In genomic region chr13:30869491-30869890, GRCh38 we compare ENCODE assay signal across 15 cellular contexts. TPM values are rescaled to one million over a fixed set of nuclear protein-coding genes. Genes with fewer than 3 reads are reported as not detected.
A peak's percentile ranks its signal among the peaks of the same experiment; 100 is the strongest.
DNase-seq lines count a peak whose midpoint lies in the region; ATAC-seq and TF ChIP-seq lines count a peak whose summit lies in the region.
"Had no signal": no experiment of that assay in that cellular context is flagged by ENCODE, and none has a peak within 500 bp of the region (broad histone marks: within the 10 kb centered on the region; RNA-seq: fewer than 3 reads in every experiment).

No MANE protein-coding gene starts in this region.

- no peaks in the 10 kb centered on the region for H3K27me3 ChIP-seq in neural progenitor cell
- H3K27me3 ChIP-seq in transverse colon = no peaks in the 10 kb centered on the region

- H3K4me1 Mint-ChIP-seq in neural progenitor cell (peaks cover 71% of the 10 kb centered on the region), T-cell (peaks cover 0 to 7% (median 4%) of the 10 kb centered on the region in 3 donors)

- ATAC-seq in T-cell (replicated peaks in 1 of 4) (no peak), left lobe of liver (no peak), HG02678 (IDR thresholded peaks at IDR 0.05; ENCODE audit: unreplicated experiment) (no peak), HG02970 (IDR thresholded peaks at IDR 0.05; ENCODE audit: low FRiP score, unreplicated experiment) (no peak)

- intact Hi-C loops in transverse colon (cut with DNase I; ENCODE audit: low total_unique reads) = no loop called here

- H3F3A ChIP-seq in neural progenitor cell (ENCODE audit: low read depth) = peaks cover 16% of the 10 kb centered on the region

- H3K27me3 Mint-ChIP-seq in neural progenitor cell (ENCODE audit: insufficient read depth, low read depth) (peaks cover 7% of the 10 kb centered on the region), T-cell (peaks cover 9 to 15% of the 10 kb centered on the region in 2 donors)

- no peaks in the 10 kb centered on the region for H4K20me1 ChIP-seq in neural progenitor cell (ENCODE audit: low read depth)

- H3K27ac Mint-ChIP-seq in neural progenitor cell (peak overlapping the region; percentile 59), T-cell (no peak overlapping the region)
- H3K27ac Mint-ChIP-seq: activated CD4-positive, alpha-beta T cell treated with anti-CD3 and anti-CD28 coated beads, Interleukin-2, amount 10 ng/mL, durations not matched to agents 7 days and 5 days; stimulated activated naive CD8-positive, alpha-beta T cell treated with anti-CD3 and anti-CD28 coated beads, Interleukin-15, Interleukin-2, amounts not matched to agents 100 ng/mL and 50 ng/mL, for 24 hours had no signal

- H3K4me1 ChIP-seq in neural progenitor cell (peaks cover 26% of the 10 kb centered on the region), transverse colon (peaks cover 12 to 35% (median 15%) of the 10 kb centered on the region in 4 donors)

- TF ChIP-seq POLR2A in transverse colon (IDR thresholded peaks at IDR 0.05) = no peak

- 67 to 73% methylated on average over 7 of the region's 7 CpGs for WGBS in transverse colon (ENCODE audit: low coverage in 1 of 2), 2 donors

- H3K9me3 Mint-ChIP-seq in neural progenitor cell (no peaks in the 10 kb centered on the region), T-cell (no peaks in the 10 kb centered on the region)
- H3K9me3 Mint-ChIP-seq: activated CD4-positive, alpha-beta T cell treated with anti-CD3 and anti-CD28 coated beads, Interleukin-2, amount 10 ng/mL, durations not matched to agents 7 days and 5 days; stimulated activated naive CD8-positive, alpha-beta T cell treated with anti-CD3 and anti-CD28 coated beads, Interleukin-15, Interleukin-2, amounts not matched to agents 100 ng/mL and 50 ng/mL, for 24 hours had no signal

- H3K4me3 ChIP-seq in neural progenitor cell (no peak overlapping the region), transverse colon (no peak overlapping the region)

- TF ChIP-seq CTCF in neural progenitor cell (IDR thresholded peaks at IDR 0.05) (no peak), transverse colon (IDR thresholded peaks at IDR 0.05) (no peak)

- no peaks in the 10 kb centered on the region for H3K79me2 ChIP-seq in neural progenitor cell (ENCODE audit: low read depth)

- H2AFZ ChIP-seq in neural progenitor cell (replicated peaks) = no peak overlapping the region

- no peaks in the 10 kb centered on the region for H3K9me3 ChIP-seq in neural progenitor cell (ENCODE audit: low read depth)
- H3K9me3 ChIP-seq in transverse colon = no peaks in the 10 kb centered on the region
- H3K9me3 ChIP-seq: Caco-2 had no signal

- H3K36me3 ChIP-seq in neural progenitor cell (no peaks in the 10 kb centered on the region), transverse colon (no peaks in the 10 kb centered on the region)

- H3K9ac ChIP-seq in neural progenitor cell = no peak overlapping the region

- in situ Hi-C loops in transverse colon (cut with MboI; ENCODE audit: low pct_ligation_motif_present in 1 of 4, low pct_unique_long_range_greater_than_20kb in 1 of 4, low sequenced_read_pairs in 3 of 4) = no loop called here

- DNase-seq in RPMI7951 (ENCODE audit: low read depth) (peak; percentile 29), fibroblast of gingiva (ENCODE audit: low read depth) (peak; percentile 56), neural progenitor cell (ENCODE audit: low spot score) (no peak), transverse colon (no peak), T-cell (no peak), left lobe of liver (ENCODE audit: low spot score) (no peak)
- DNase-seq: activated CD4-positive, alpha-beta T cell treated with anti-CD3 and anti-CD28 coated beads, Interleukin-2, amount 10 ng/mL, durations not matched to agents 7 days and 5 days; Caco-2; cortex of kidney; NCI-H187; stimulated activated CD4-positive, alpha-beta T cell treated with anti-CD3 and anti-CD28 coated beads, Interleukin-4, amount 100 ng/mL, for 24 hours had no signal

- H3K4me3 Mint-ChIP-seq in neural progenitor cell = no peak overlapping the region
- H3K4me3 Mint-ChIP-seq in T-cell = no peak overlapping the region
- H3K4me3 Mint-ChIP-seq: activated CD4-positive, alpha-beta T cell treated with anti-CD3 and anti-CD28 coated beads, Interleukin-2, amount 10 ng/mL, durations not matched to agents 7 days and 5 days; stimulated activated naive CD8-positive, alpha-beta T cell treated with anti-CD3 and anti-CD28 coated beads, Interleukin-15, Interleukin-2, amounts not matched to agents 100 ng/mL and 50 ng/mL, for 24 hours had no signal

- H3K4me2 ChIP-seq in neural progenitor cell = no peak overlapping the region

- CTCF ChIA-PET in T-cell (lab: Charles Lee) = interaction anchor here in 1 of 2 donors (0.5 to 1.1 kb wide), 2 partner anchors 11 to 179 kb away, joined by 3 to 6 read pairs; no protein-coding TSS in a partner anchor

- no peak overlapping the region for H3K27ac ChIP-seq in neural progenitor cell
- H3K27ac ChIP-seq in transverse colon = peak overlapping the region; percentile 73 to 81 (median 80)

- POLR2A ChIA-PET in T-cell (lab: Charles Lee) = interaction anchor here in 1 of 2 donors (0.5 kb wide), 1 partner anchor 27 kb away, joined by 3 read pairs; no protein-coding TSS in a partner anchor

- H3K36me3 Mint-ChIP-seq in neural progenitor cell (no peaks in the 10 kb centered on the region), T-cell (no peaks in the 10 kb centered on the region)

- no peak for TF ChIP-seq EP300 in transverse colon (IDR thresholded peaks at IDR 0.05; ENCODE audit: low read depth)

RNA-seq across cellular contexts. Expression of gene MEDAG, which starts 36.6 kb away (rescaled TPM):
- 18.0 and 21.0 TPM in 2 replicates for total RNA-seq in RPMI7951 (2014; rRNA removed; shearing (Covaris generic))
- 0.06 TPM in 1 of 2 replicates, not detected in the other for total RNA-seq in neural progenitor cell (ENCODE audit: low replicate concordance)
- 10 to 100 TPM in 2 of 4 donors, 1 to 10 TPM in 2; 5.4 to 30.8 (median 10.0) TPM for total RNA-seq in transverse colon
- not detected for total RNA-seq in T-cell
- 0.18 TPM for total RNA-seq in left lobe of liver
- total RNA-seq: activated CD4-positive, alpha-beta T cell treated with anti-CD3 and anti-CD28 coated beads, Interleukin-2, amount 10 ng/mL, durations not matched to agents 7 days and 5 days; Caco-2; T-helper 1 cell treated with Interleukin-12 subunit alpha and Interleukin-12 subunit beta and Interleukin-4 antibody, amounts not matched to agents 30 ng/mL and 1 ng/mL, for 36 hours had no signal

Comparison
In these comparisons a context has a peak if more than half of its experiments do, and no peak if none do; other contexts are left out.
1. DNase-seq: peak in RPMI7951 (single experiment) and fibroblast of gingiva (single experiment); none in neural progenitor cell (single experiment), transverse colon (single experiment), T-cell (0 of 34) and left lobe of liver (single experiment).